ENCODE assay signal across 18 cellular contexts in the genomic region with DNA sequence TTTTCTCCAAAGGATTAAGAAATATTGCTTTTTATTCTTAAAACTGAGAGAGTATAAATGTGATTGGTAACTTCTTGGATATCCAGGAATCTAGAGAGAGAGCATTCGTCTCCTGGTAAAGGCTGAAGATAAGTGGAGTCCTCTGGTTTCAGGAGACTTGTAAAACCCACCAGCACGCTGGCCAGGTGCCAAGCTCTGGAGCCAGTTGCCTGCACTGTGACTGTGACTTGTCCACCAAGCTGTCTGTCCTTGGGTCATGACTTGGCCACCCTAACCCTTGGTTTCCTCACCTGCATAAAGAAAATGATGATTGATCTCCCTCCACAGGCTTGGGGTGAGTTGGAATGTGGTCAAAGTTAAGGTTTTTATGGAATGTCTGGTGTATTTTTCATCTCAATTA.
"Had no signal": no experiment of that assay in that cellular context is flagged by ENCODE, and none has a peak within 500 bp of the region (broad histone marks: within the 10 kb centered on the region; RNA-seq: fewer than 3 reads in every experiment).

No MANE protein-coding gene starts in this region.

- H3K36me3 ChIP-seq: breast epithelium, transverse colon, uterus had no signal

- H3K4me1 ChIP-seq: breast epithelium, transverse colon, uterus had no signal

- FAIRE-seq: frontal cortex, keratinocyte had no signal

- H3K9me3 ChIP-seq: breast epithelium, transverse colon, uterus had no signal

- H3K27me3 ChIP-seq: breast epithelium, transverse colon, uterus had no signal

- DNase-seq: activated CD4-positive, alpha-beta T cell treated with anti-CD3 and anti-CD28 coated beads, Interleukin-2, amount 10 ng/mL, durations not matched to agents 7 days and 5 days; activated CD8-positive, alpha-beta memory T cell treated with anti-CD3 and anti-CD28 coated beads, Interleukin-2, amount 50 U/mL, for 48 hours; activated effector memory CD4-positive, alpha-beta T cell treated with anti-CD3 and anti-CD28 coated beads, Interleukin-2, amount 50 U/mL, for 16 hours; activated naive CD4-positive, alpha-beta T cell treated with anti-CD3 and anti-CD28 coated beads, Interleukin-2, amount 50 U/mL, for 16 hours; activated T-cell treated with anti-CD3 and anti-CD28 coated beads, Interleukin-2, amount 50 U/mL, for 48 hours; aorta; cerebellar nuclear complex; cortex of kidney; effector CD4-positive, alpha-beta T cell; nephron progenitor cell; nucleus accumbens; stimulated activated naive CD8-positive, alpha-beta T cell treated with anti-CD3 and anti-CD28 coated beads, Interleukin-15, Interleukin-2, amounts not matched to agents 100 U/mL and 50 U/mL, for 24 hours; transverse colon; uterus had no signal

- H3K4me3 ChIP-seq: breast epithelium, transverse colon, uterus had no signal

- H3K27ac ChIP-seq: breast epithelium, transverse colon, uterus had no signal

- ATAC-seq: left lobe of liver; stimulated activated naive CD8-positive, alpha-beta T cell treated with anti-CD3 and anti-CD28 coated beads, Interleukin-15, Interleukin-2, amounts not matched to agents 100 U/mL and 50 U/mL, for 24 hours had no signal
